2 cellular contexts compared by ENCODE assay signal in the genomic region with DNA sequence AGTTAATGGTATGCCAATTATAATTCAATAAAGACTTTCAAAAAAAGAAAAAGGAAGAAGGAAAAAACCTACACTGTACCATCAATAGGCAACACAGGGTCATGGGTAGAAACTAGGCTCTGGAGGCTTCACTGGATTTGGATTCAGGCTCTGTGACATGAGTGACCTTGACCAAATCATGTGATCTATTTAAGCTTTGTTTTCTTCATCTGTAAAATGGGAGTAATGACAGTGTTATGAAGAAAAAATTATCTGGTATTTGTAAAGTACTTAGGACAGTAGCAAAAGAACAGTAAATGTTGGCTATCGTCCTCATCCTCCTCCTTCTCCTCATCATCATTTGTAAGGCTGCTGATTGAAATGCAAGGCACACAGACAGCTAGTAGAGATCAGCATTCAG.
TF ChIP-seq lines count a peak whose summit lies in the region.

No MANE protein-coding gene starts in this region.

TF ChIP-seq in GM23338, 12 proteins besides CTCF, POLR2A, EP300 and RAD21:
- TF ChIP-seq, protein P1, sequence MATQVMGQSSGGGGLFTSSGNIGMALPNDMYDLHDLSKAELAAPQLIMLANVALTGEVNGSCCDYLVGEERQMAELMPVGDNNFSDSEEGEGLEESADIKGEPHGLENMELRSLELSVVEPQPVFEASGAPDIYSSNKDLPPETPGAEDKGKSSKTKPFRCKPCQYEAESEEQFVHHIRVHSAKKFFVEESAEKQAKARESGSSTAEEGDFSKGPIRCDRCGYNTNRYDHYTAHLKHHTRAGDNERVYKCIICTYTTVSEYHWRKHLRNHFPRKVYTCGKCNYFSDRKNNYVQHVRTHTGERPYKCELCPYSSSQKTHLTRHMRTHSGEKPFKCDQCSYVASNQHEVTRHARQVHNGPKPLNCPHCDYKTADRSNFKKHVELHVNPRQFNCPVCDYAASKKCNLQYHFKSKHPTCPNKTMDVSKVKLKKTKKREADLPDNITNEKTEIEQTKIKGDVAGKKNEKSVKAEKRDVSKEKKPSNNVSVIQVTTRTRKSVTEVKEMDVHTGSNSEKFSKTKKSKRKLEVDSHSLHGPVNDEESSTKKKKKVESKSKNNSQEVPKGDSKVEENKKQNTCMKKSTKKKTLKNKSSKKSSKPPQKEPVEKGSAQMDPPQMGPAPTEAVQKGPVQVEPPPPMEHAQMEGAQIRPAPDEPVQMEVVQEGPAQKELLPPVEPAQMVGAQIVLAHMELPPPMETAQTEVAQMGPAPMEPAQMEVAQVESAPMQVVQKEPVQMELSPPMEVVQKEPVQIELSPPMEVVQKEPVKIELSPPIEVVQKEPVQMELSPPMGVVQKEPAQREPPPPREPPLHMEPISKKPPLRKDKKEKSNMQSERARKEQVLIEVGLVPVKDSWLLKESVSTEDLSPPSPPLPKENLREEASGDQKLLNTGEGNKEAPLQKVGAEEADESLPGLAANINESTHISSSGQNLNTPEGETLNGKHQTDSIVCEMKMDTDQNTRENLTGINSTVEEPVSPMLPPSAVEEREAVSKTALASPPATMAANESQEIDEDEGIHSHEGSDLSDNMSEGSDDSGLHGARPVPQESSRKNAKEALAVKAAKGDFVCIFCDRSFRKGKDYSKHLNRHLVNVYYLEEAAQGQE (IDR thresholded peaks at IDR 0.05; ENCODE audit: unreplicated experiment) = no peak
- no peak for TF ChIP-seq POLR2AphosphoS5 (IDR thresholded peaks at IDR 0.05; ENCODE audit: low read depth)
- TF ChIP-seq, protein P2, sequence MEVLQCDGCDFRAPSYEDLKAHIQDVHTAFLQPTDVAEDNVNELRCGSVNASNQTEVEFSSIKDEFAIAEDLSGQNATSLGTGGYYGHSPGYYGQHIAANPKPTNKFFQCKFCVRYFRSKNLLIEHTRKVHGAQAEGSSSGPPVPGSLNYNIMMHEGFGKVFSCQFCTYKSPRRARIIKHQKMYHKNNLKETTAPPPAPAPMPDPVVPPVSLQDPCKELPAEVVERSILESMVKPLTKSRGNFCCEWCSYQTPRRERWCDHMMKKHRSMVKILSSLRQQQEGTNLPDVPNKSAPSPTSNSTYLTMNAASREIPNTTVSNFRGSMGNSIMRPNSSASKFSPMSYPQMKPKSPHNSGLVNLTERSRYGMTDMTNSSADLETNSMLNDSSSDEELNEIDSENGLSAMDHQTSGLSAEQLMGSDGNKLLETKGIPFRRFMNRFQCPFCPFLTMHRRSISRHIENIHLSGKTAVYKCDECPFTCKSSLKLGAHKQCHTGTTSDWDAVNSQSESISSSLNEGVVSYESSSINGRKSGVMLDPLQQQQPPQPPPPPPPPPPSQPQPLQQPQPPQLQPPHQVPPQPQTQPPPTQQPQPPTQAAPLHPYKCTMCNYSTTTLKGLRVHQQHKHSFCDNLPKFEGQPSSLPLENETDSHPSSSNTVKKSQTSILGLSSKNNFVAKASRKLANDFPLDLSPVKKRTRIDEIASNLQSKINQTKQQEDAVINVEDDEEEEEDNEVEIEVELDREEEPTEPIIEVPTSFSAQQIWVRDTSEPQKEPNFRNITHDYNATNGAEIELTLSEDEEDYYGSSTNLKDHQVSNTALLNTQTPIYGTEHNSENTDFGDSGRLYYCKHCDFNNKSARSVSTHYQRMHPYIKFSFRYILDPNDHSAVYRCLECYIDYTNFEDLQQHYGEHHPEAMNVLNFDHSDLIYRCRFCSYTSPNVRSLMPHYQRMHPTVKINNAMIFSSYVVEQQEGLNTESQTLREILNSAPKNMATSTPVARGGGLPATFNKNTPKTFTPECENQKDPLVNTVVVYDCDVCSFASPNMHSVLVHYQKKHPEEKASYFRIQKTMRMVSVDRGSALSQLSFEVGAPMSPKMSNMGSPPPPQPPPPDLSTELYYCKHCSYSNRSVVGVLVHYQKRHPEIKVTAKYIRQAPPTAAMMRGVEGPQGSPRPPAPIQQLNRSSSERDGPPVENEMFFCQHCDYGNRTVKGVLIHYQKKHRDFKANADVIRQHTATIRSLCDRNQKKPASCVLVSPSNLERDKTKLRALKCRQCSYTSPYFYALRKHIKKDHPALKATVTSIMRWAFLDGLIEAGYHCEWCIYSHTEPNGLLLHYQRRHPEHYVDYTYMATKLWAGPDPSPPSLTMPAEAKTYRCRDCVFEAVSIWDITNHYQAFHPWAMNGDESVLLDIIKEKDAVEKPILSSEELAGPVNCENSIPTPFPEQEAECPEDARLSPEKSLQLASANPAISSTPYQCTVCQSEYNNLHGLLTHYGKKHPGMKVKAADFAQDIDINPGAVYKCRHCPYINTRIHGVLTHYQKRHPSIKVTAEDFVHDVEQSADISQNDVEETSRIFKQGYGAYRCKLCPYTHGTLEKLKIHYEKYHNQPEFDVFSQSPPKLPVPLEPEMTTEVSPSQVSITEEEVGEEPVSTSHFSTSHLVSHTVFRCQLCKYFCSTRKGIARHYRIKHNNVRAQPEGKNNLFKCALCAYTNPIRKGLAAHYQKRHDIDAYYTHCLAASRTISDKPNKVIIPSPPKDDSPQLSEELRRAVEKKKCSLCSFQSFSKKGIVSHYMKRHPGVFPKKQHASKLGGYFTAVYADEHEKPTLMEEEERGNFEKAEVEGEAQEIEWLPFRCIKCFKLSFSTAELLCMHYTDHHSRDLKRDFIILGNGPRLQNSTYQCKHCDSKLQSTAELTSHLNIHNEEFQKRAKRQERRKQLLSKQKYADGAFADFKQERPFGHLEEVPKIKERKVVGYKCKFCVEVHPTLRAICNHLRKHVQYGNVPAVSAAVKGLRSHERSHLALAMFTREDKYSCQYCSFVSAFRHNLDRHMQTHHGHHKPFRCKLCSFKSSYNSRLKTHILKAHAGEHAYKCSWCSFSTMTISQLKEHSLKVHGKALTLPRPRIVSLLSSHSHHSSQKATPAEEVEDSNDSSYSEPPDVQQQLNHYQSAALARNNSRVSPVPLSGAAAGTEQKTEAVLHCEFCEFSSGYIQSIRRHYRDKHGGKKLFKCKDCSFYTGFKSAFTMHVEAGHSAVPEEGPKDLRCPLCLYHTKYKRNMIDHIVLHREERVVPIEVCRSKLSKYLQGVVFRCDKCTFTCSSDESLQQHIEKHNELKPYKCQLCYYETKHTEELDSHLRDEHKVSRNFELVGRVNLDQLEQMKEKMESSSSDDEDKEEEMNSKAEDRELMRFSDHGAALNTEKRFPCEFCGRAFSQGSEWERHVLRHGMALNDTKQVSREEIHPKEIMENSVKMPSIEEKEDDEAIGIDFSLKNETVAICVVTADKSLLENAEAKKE (CRISPR knock-in tag; IDR thresholded peaks at IDR 0.05) = no peak

TF ChIP-seq in K562, 482 proteins besides CTCF, POLR2A, EP300 and RAD21:
- TF ChIP-seq STAG1 (CRISPR knock-in tag; IDR thresholded peaks at IDR 0.05; ENCODE audit: borderline replicate concordance) (no peak), RBM25 (IDR thresholded peaks at IDR 0.05; ENCODE audit: low read depth, low read length, severe bottlenecking) (peak; percentile 41), CREB1 (IDR thresholded peaks at IDR 0.05) (no peak), CREB1 (CRISPR knock-in tag; IDR thresholded peaks at IDR 0.05) (no peak), ESRRA (IDR thresholded peaks at IDR 0.05; ENCODE audit: borderline replicate concordance, low read depth) (peak; percentile 86)
- TF ChIP-seq, protein P3, sequence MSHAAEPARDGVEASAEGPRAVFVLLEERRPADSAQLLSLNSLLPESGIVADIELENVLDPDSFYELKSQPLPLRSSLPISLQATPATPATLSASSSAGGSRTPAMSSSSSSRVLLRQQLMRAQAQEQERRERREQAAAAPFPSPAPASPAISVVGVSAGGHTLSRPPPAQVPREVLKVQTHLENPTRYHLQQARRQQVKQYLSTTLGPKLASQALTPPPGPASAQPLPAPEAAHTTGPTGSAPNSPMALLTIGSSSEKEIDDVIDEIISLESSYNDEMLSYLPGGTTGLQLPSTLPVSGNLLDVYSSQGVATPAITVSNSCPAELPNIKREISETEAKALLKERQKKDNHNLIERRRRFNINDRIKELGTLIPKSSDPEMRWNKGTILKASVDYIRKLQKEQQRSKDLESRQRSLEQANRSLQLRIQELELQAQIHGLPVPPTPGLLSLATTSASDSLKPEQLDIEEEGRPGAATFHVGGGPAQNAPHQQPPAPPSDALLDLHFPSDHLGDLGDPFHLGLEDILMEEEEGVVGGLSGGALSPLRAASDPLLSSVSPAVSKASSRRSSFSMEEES (CRISPR knock-in tag; IDR thresholded peaks at IDR 0.05) = peak; percentile 54
